Comparison of ENCODE assay signal across 11 cellular contexts in the genomic region with DNA sequence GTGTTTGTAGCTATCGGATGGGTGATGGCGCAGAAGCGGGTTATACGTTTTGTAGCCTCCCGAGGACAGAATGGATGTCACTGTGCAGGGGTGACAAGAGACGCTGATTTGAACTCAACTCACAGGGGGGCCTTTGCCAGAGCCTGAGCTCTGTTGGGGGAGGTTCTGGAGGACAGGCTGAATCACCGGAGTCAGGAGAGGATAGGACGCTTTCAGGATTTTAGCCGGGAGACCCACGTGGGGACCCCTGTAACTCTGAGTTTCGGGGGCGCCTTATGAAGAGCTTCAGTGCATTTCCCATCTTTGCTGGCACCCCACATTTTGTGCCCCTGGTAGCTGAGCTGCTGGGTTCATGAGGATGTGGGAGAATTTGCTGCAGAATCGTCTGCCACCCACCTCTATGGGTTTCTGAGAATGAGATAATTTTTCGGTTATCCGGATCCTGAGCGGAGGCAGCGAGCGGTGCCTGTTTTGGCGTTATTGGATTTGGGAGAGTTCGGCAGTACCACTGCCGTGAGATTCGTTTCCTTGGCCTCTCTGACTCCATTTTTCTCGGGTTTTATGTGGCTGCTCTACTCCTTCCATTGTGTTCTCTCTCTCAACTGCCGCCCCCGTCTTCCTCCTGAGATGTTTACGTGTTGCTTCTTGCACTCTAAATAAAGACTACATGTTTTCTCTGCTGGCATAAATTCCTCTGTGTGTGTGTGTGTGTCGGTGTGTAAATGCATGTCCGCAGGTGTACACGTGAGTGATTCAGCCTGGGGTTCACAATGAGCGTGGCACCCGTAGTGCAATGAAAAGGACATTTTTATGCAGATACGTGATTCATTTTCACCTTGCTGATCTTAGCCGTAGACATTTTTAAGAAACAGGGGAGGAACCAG.
A peak's percentile ranks its signal among the peaks of the same experiment; 100 is the strongest.
DNase-seq lines count a peak whose midpoint lies in the region; ATAC-seq and TF ChIP-seq lines count a peak whose summit lies in the region.
"Had no signal": no experiment of that assay in that cellular context is flagged by ENCODE, and none has a peak within 500 bp of the region (broad histone marks: within the 10 kb centered on the region; RNA-seq: fewer than 3 reads in every experiment).

No MANE protein-coding gene starts in this region.

- no peak for TF ChIP-seq CTCF in AG10803 (conservative IDR thresholded peaks at IDR 0.05; ENCODE audit: low read length)
- TF ChIP-seq CTCF in fibroblast of mammary gland (conservative IDR thresholded peaks at IDR 0.05; ENCODE audit: control insufficient read depth, insufficient read depth, low read depth, low read length): no peak

- peak overlapping the region; percentile 69 for H2AFZ ChIP-seq in neuronal stem cell (ENCODE audit: low read length)

- H3K18ac ChIP-seq in neuronal stem cell (ENCODE audit: low read length): peak overlapping the region; percentile 30

- peak overlapping the region; percentile 40 for H2BK5ac ChIP-seq in neuronal stem cell (ENCODE audit: low read length)

- H3K36me3 Mint-ChIP-seq in activated T-cell treated with anti-CD3 and anti-CD28 coated beads, Interleukin-2, amount 50 U/mL, for 24 hours (ENCODE audit: low read depth): no peaks in the 10 kb centered on the region
- H3K36me3 Mint-ChIP-seq: stimulated activated memory B cell treated with anti-CD40 and anti-IgM and Interleukin-4, amounts not matched to agents 10 μg/mL and 1 μg/mL and 100 μg/mL, for 72 hours had no signal

- DNase-seq in AG10803 (ENCODE audit: low read depth) (no peak), SJSA1 (ENCODE audit: low read depth in 1 of 2, low spot score in 2 of 2) (no peak), fibroblast of mammary gland (ENCODE audit: low read depth) (no peak), neuronal stem cell (ENCODE audit: low spot score) (no peak), NCI-H226 (no peak)
- DNase-seq in activated T-cell treated with anti-CD3 and anti-CD28 coated beads, Interleukin-2, amount 50 U/mL, for 24 hours: no peak
- DNase-seq: activated CD4-positive, alpha-beta T cell treated with anti-CD3 and anti-CD28 coated beads, Interleukin-2, amount 50 U/mL, for 48 hours; NCI-H1048 had no signal

- H3K36me3 ChIP-seq in SJSA1 (no peaks in the 10 kb centered on the region), neuronal stem cell (replicated peaks in 1 of 2; ENCODE audit: control insufficient read depth in 2 of 2, insufficient read depth in 2 of 2, low read length in 2 of 2) (peaks cover 0 to 3% of the 10 kb centered on the region in 2 donors)

- H3K27me3 ChIP-seq in SJSA1 (replicated peaks): no peaks in the 10 kb centered on the region
- no peaks in the 10 kb centered on the region for H3K27me3 ChIP-seq in neuronal stem cell (ENCODE audit: control insufficient read depth in 3 of 3, insufficient read depth in 3 of 3, low read depth in 1 of 3, low read length in 3 of 3)

- H3K4ac ChIP-seq in neuronal stem cell (ENCODE audit: low read length): no peak overlapping the region

- peaks cover 17% of the 10 kb centered on the region for H3K4me1 ChIP-seq in SJSA1 (replicated peaks)
- H3K4me1 ChIP-seq in neuronal stem cell (ENCODE audit: control insufficient read depth in 2 of 2, insufficient read depth in 1 of 2, low read depth in 1 of 2, low read length in 2 of 2): peaks cover 21% of the 10 kb centered on the region in 2 donors

- no peak overlapping the region for H3K27ac ChIP-seq in SJSA1
- peak overlapping the region; percentile 86 for H3K27ac ChIP-seq in neuronal stem cell (replicated peaks; ENCODE audit: low read length)

- H3K9ac ChIP-seq in neuronal stem cell (ENCODE audit: low read depth, low read length, poor library complexity): no peak overlapping the region

- no peak overlapping the region for H4K91ac ChIP-seq in neuronal stem cell (ENCODE audit: low read depth, low read length, poor library complexity)

- H2BK12ac ChIP-seq in neuronal stem cell (ENCODE audit: low read length): no peak overlapping the region

- no peak overlapping the region for H4K8ac ChIP-seq in neuronal stem cell (ENCODE audit: low read depth, low read length)

- no peak overlapping the region for H3K23ac ChIP-seq in neuronal stem cell (ENCODE audit: low read depth, low read length, poor library complexity)

- no peak overlapping the region for H2BK120ac ChIP-seq in neuronal stem cell (ENCODE audit: low read depth, low read length)

- no peak overlapping the region for H3K27ac Mint-ChIP-seq in activated T-cell treated with anti-CD3 and anti-CD28 coated beads, Interleukin-2, amount 50 U/mL, for 24 hours
- H3K27ac Mint-ChIP-seq: stimulated activated memory B cell treated with anti-CD40 and anti-IgM and Interleukin-4, amounts not matched to agents 10 μg/mL and 1 μg/mL and 100 μg/mL, for 72 hours had no signal

- no CpG with 5 or more reads among the region's 33 CpGs for WGBS in neuronal stem cell (ENCODE audit: extremely low coverage in 2 of 2, insufficient read length in 2 of 2, insufficient replicate concordance in 1 of 2), 2 donors

- no peak for ATAC-seq in GM21360 (IDR thresholded peaks at IDR 0.05; ENCODE audit: unreplicated experiment)
- ATAC-seq in HG03196 (IDR thresholded peaks at IDR 0.05; ENCODE audit: unreplicated experiment): no peak
- ATAC-seq: stimulated activated memory B cell treated with anti-CD40 and anti-IgM and Interleukin-4, amounts not matched to agents 10 μg/mL and 1 μg/mL and 100 μg/mL, for 72 hours had no signal

- H3K27me3 Mint-ChIP-seq in activated T-cell treated with anti-CD3 and anti-CD28 coated beads, Interleukin-2, amount 50 U/mL, for 24 hours: no peaks in the 10 kb centered on the region

- no peaks in the 10 kb centered on the region for H3K4me1 Mint-ChIP-seq in activated T-cell treated with anti-CD3 and anti-CD28 coated beads, Interleukin-2, amount 50 U/mL, for 24 hours (ENCODE audit: low read depth)
- H3K4me1 Mint-ChIP-seq: stimulated activated memory B cell treated with anti-CD40 and anti-IgM and Interleukin-4, amounts not matched to agents 10 μg/mL and 1 μg/mL and 100 μg/mL, for 72 hours had no signal

- H2AK5ac ChIP-seq in neuronal stem cell (ENCODE audit: low read depth, low read length): peak overlapping the region; percentile 59

- no peak overlapping the region for H3K4me3 Mint-ChIP-seq in activated T-cell treated with anti-CD3 and anti-CD28 coated beads, Interleukin-2, amount 50 U/mL, for 24 hours
- H3K4me3 Mint-ChIP-seq: stimulated activated memory B cell treated with anti-CD40 and anti-IgM and Interleukin-4, amounts not matched to agents 10 μg/mL and 1 μg/mL and 100 μg/mL, for 72 hours had no signal

- H3K79me1 ChIP-seq in neuronal stem cell (ENCODE audit: low read depth, low read length): no peaks in the 10 kb centered on the region

- H3K4me2 ChIP-seq in neuronal stem cell (ENCODE audit: insufficient read depth, low read length, poor library complexity, severe bottlenecking): no peak overlapping the region

- H2BK15ac ChIP-seq in neuronal stem cell (ENCODE audit: low read length): no peak overlapping the region

- no peak overlapping the region for H3K14ac ChIP-seq in neuronal stem cell (ENCODE audit: low read length)

- H3K4me3 ChIP-seq in AG10803 (ENCODE audit: low read length) (peak overlapping the region; percentile 51), SJSA1 (peak overlapping the region; percentile 24), fibroblast of mammary gland (ENCODE audit: control insufficient read depth, low read depth, low read length) (peak overlapping the region; percentile 38), neuronal stem cell (ENCODE audit: low read length in 2 of 2) (peak overlapping the region in 1 of 2 donors; percentile 47)

- H3K9me3 ChIP-seq in SJSA1 (replicated peaks): no peaks in the 10 kb centered on the region
- H3K9me3 ChIP-seq in neuronal stem cell (replicated peaks in 1 of 2; ENCODE audit: control insufficient read depth in 2 of 2, insufficient read depth in 1 of 2, low read depth in 1 of 2, low read length in 2 of 2): no peaks in the 10 kb centered on the region

- no peaks in the 10 kb centered on the region for H3K9me3 Mint-ChIP-seq in activated T-cell treated with anti-CD3 and anti-CD28 coated beads, Interleukin-2, amount 50 U/mL, for 24 hours
